8 cellular contexts compared by ENCODE assay signal in the genomic region with DNA sequence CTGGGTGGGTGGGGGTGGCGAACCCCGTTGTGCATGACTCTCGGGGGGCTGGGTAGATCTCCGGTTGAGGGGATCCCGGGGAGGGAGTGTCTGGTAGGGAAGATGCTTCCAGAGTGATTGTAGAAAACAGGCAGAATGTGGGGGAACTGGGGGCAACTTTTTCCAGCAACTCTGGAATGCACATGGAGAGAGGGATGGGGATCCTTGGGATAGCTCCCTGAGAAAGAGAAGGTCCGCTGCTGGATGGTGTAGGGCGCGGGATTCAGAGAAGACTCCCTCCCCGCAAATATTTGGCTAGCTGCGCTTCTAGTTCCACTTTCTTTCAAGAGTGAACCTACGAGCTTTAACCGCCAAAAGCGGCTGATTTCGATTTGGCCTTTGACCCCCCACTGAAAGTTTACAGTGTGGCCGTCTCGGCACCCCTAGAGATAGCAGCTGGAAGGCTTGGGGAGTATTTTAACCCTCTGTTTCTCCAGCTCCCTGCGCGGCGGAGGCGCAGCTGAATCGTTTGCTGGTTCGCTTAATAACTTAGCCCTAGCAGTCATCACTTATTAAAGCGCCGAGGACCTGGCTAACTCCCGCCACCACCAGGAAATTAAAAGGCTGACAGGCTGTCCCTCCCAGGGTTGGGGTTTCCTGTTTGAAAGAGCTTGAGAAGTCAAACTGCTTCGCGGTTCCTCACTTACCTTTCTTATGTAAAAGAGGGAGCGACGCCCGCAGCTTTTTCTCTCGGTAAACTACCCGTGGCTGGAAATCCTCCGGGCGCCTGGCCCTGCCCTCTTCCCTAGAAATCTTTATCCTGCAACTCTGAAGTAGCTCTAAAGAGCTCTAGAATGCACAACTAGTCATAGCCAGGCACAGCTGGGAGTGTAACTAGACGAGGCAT. TPM values are rescaled to one million over a fixed set of nuclear protein-coding genes. Genes with fewer than 3 reads are reported as not detected.
DNase-seq lines count a peak whose midpoint lies in the region; ATAC-seq and TF ChIP-seq lines count a peak whose summit lies in the region.

No MANE protein-coding gene starts in this region.

- CTCF ChIA-PET in Caco-2 (lab: Charles Lee), result interaction anchor here (0.6 to 1.5 kb wide), 15 partner anchors 9 to 282 kb away, joined by 3 to 21 read pairs (median 4); no protein-coding TSS in a partner anchor

- peaks cover 25% of the 10 kb centered on the region for H3K4me1 ChIP-seq in Caco-2
- H3K4me1 ChIP-seq in esophagus (ENCODE audit: control insufficient read depth in 2 of 2, insufficient read depth in 2 of 2, low read length in 1 of 2), result no peaks in the 10 kb centered on the region
- H3K4me1 ChIP-seq in mucosa of stomach (ENCODE audit: control insufficient read depth, insufficient read depth, low read length), result peaks cover 16% of the 10 kb centered on the region

- H3K27me3 Mint-ChIP-seq in Caco-2 (ENCODE audit: insufficient read depth, unreplicated experiment), result no peaks in the 10 kb centered on the region
- peaks cover 22% of the 10 kb centered on the region for H3K27me3 Mint-ChIP-seq in stimulated activated memory B cell treated with anti-CD40 and anti-IgM and Interleukin-4, amounts not matched to agents 10 μg/mL and 1 μg/mL and 100 μg/mL, for 72 hours

- intact Hi-C loops in Caco-2 (cut with micrococcal nuclease; ENCODE audit: unreplicated experiment), result loop anchor here (1.0 kb wide), 3 partner anchors 107 to 143 kb away; no protein-coding TSS in a partner anchor

- peak overlapping the region; percentile 93 for H3K4me3 Mint-ChIP-seq in Caco-2 (ENCODE audit: unreplicated experiment)
- peak overlapping the region; percentile 82 for H3K4me3 Mint-ChIP-seq in stimulated activated memory B cell treated with anti-CD40 and anti-IgM and Interleukin-4, amounts not matched to agents 10 μg/mL and 1 μg/mL and 100 μg/mL, for 72 hours

- ATAC-seq in GM19468 (IDR thresholded peaks at IDR 0.05; ENCODE audit: extremely low read depth, unreplicated experiment), result peak; percentile 92
- peak; percentile 93 for ATAC-seq in HG03575 (IDR thresholded peaks at IDR 0.05; ENCODE audit: extremely low read depth, insufficient number of reproducible peaks, low FRiP score, unreplicated experiment)
- ATAC-seq in stimulated activated memory B cell treated with anti-CD40 and anti-IgM and Interleukin-4, amounts not matched to agents 10 μg/mL and 1 μg/mL and 100 μg/mL, for 72 hours, result peak; percentile 88

- POLR2A ChIA-PET in Caco-2 (lab: Charles Lee), result interaction anchor here (1.0 to 1.4 kb wide), 3 partner anchors 118 to 128 kb away, joined by 3 to 16 read pairs (median 4); partner anchors contain the start of gene ABHD10

- no peaks in the 10 kb centered on the region for H3K27me3 ChIP-seq in Caco-2 (replicated peaks; ENCODE audit: control insufficient read depth, insufficient read depth, low read length)
- H3K27me3 ChIP-seq in esophagus (ENCODE audit: control insufficient read depth in 1 of 2, insufficient read depth in 2 of 2, low read length in 2 of 2), result peaks cover 0 to 2% of the 10 kb centered on the region in 2 donors
- peaks cover 3% of the 10 kb centered on the region for H3K27me3 ChIP-seq in mucosa of stomach (ENCODE audit: control insufficient read depth, insufficient read depth, low read length)

- DNase-seq in Caco-2 (peak; percentile 71 to 73), NOMO-1 treated with dmso at 0.1 percent for 144 hours (lab: John Stamatoyannopoulos, UW; ENCODE audit: unreplicated experiment) (peak; percentile 54), activated T-cell treated with anti-CD3 and anti-CD28 coated beads for 4 hours (peak; percentile 25)

- H3K36me3 Mint-ChIP-seq in Caco-2 (ENCODE audit: insufficient read depth, unreplicated experiment), result peaks cover 25% of the 10 kb centered on the region
- H3K36me3 Mint-ChIP-seq in stimulated activated memory B cell treated with anti-CD40 and anti-IgM and Interleukin-4, amounts not matched to agents 10 μg/mL and 1 μg/mL and 100 μg/mL, for 72 hours, result no peaks in the 10 kb centered on the region

- peak overlapping the region; percentile 95 for H3K4me3 ChIP-seq in Caco-2 (ENCODE audit: low read depth, low read length)
- peak overlapping the region; percentile 71 to 84 for H3K4me3 ChIP-seq in esophagus (ENCODE audit: low read depth in 1 of 2, low read length in 2 of 2)
- H3K4me3 ChIP-seq in mucosa of stomach (ENCODE audit: low read length), result peak overlapping the region; percentile 40

- peak; percentile 26 to 44 for TF ChIP-seq CTCF in Caco-2 (IDR thresholded peaks at IDR 0.05; ENCODE audit: insufficient read depth in 1 of 2, low read depth in 1 of 2, low read length in 1 of 2, severe bottlenecking in 1 of 2, unreplicated experiment in 1 of 2)

- peak overlapping the region; percentile 80 for H3K27ac Mint-ChIP-seq in Caco-2 (ENCODE audit: unreplicated experiment)
- peak overlapping the region; percentile 55 for H3K27ac Mint-ChIP-seq in stimulated activated memory B cell treated with anti-CD40 and anti-IgM and Interleukin-4, amounts not matched to agents 10 μg/mL and 1 μg/mL and 100 μg/mL, for 72 hours

- H3K27ac ChIP-seq in esophagus (ENCODE audit: low read depth in 2 of 2, low read length in 1 of 2), result peak overlapping the region; percentile 87 to 91

- H3K4me1 Mint-ChIP-seq in Caco-2 (ENCODE audit: low read depth, unreplicated experiment), result peaks cover 47% of the 10 kb centered on the region
- peaks cover 21% of the 10 kb centered on the region for H3K4me1 Mint-ChIP-seq in stimulated activated memory B cell treated with anti-CD40 and anti-IgM and Interleukin-4, amounts not matched to agents 10 μg/mL and 1 μg/mL and 100 μg/mL, for 72 hours

- peak overlapping the region; percentile 78 for H3K9ac ChIP-seq in mucosa of stomach (ENCODE audit: low read length)

- H3K9me3 ChIP-seq in Caco-2 (no peaks in the 10 kb centered on the region), esophagus (ENCODE audit: control insufficient read depth in 2 of 2, insufficient read depth in 1 of 2, low read depth in 1 of 2, low read length in 1 of 2) (no peaks in the 10 kb centered on the region), mucosa of stomach (ENCODE audit: control insufficient read depth, low read length) (no peaks in the 10 kb centered on the region)

- TSS peak; percentile 18 for BruUV-seq in Caco-2 (replicated peaks; lab: Mats Ljungman, UMichigan)

- 0 to 1% methylated on average over 35 of the region's 35 CpGs for WGBS in esophagus, 2 donors

- H3K36me3 ChIP-seq in Caco-2 (ENCODE audit: control insufficient read depth, insufficient read depth, low read length), result no peaks in the 10 kb centered on the region
- H3K36me3 ChIP-seq in esophagus (ENCODE audit: control insufficient read depth in 2 of 2, insufficient read depth in 2 of 2, low read length in 1 of 2), result no peaks in the 10 kb centered on the region
- H3K36me3 ChIP-seq in mucosa of stomach (ENCODE audit: control insufficient read depth, insufficient read depth, low read length), result no peaks in the 10 kb centered on the region

- H3K9me3 Mint-ChIP-seq in Caco-2 (ENCODE audit: unreplicated experiment), result no peaks in the 10 kb centered on the region
- no peaks in the 10 kb centered on the region for H3K9me3 Mint-ChIP-seq in stimulated activated memory B cell treated with anti-CD40 and anti-IgM and Interleukin-4, amounts not matched to agents 10 μg/mL and 1 μg/mL and 100 μg/mL, for 72 hours

RNA-seq across cellular contexts. Expression of gene PHLDB2, which starts 1.2 kb away (rescaled TPM):
- total RNA-seq in Caco-2 (2022), result 59.9 and 60.5 TPM in 2 replicates
- polyA plus RNA-seq in esophagus, result 1 to 10 TPM; 5.2 to 7.6 TPM

Comparison
In these comparisons a context has a peak if more than half of its experiments do, and no peak if none do; other contexts are left out.
1. Peak in every context shown above with its lines: DNase-seq, ATAC-seq, H3K4me3 ChIP-seq and H3K27ac ChIP-seq.
2. H3K4me3 ChIP-seq: peak in every context shown above with its lines; median percentile 95 in Caco-2; 78 in esophagus; 40 in mucosa of stomach.